In the genomic region with DNA sequence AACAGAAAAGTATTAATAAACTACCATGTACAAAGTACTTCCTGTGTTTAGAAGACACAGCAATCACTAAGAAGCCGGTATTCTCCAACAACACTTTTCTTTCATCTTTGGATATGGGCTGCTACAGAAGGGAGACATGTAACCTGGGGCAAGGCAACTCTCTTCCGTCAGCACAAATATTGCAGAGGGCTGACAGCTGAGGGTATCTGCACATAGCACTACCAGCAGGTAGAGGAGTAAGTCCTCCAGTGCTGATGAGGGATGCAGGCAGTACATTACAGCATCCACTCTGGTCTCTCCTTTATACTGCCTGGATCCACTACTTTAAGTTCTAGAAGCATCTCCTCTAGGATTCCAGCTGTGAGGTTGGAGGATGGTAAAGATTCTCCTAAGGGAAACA, we compare ENCODE assay signal across 20 cellular contexts.
"Had no signal": no experiment of that assay in that cellular context is flagged by ENCODE, and none has a peak within 500 bp of the region (broad histone marks: within the 10 kb centered on the region; RNA-seq: fewer than 3 reads in every experiment).

No MANE protein-coding gene starts in this region.

- H3K9me3 Mint-ChIP-seq: activated T-cell treated with anti-CD3 and anti-CD28 coated beads, Interleukin-2, amount 50 U/mL, for 4 hours; activated T-helper 2 cell treated with anti-CD3 and anti-CD28 coated beads, Interferon-gamma antibody, Interleukin-2, Interleukin-4, amounts not matched to agents 10 μg/mL and 5 μg/mL and 100 μg/mL, durations not matched to agents 14 hours and 24 hours and 36 hours; memory B cell had no signal

- H3K4me3 ChIP-seq: adrenal gland, ascending aorta, breast epithelium, colonic mucosa, heart left ventricle, mucosa of descending colon had no signal

- H3K4me1 Mint-ChIP-seq: memory B cell had no signal

- H3K4me1 ChIP-seq: adrenal gland, ascending aorta, breast epithelium, colonic mucosa had no signal

- H3K27ac ChIP-seq: adrenal gland, ascending aorta, breast epithelium, colonic mucosa, heart left ventricle had no signal

- H3K9me3 ChIP-seq: adrenal gland, ascending aorta, breast epithelium, colonic mucosa, mucosa of descending colon had no signal

- ATAC-seq: activated T-cell treated with anti-CD3 and anti-CD28 coated beads, Interleukin-2, amount 50 U/mL, for 4 hours; heart left ventricle; left cardiac atrium had no signal

- H3K27ac Mint-ChIP-seq: activated naive CD8-positive, alpha-beta T cell; activated T-helper 2 cell treated with anti-CD3 and anti-CD28 coated beads, Interferon-gamma antibody, Interleukin-2, Interleukin-4, amounts not matched to agents 10 μg/mL and 5 μg/mL and 100 μg/mL, durations not matched to agents 14 hours and 24 hours and 36 hours; memory B cell had no signal

- H3K36me3 ChIP-seq: adrenal gland, ascending aorta, breast epithelium, colonic mucosa, heart left ventricle had no signal

- DNase-seq: activated CD8-positive, alpha-beta memory T cell treated with anti-CD3 and anti-CD28 coated beads for 24 hours; activated CD8-positive, alpha-beta memory T cell treated with anti-CD3 and anti-CD28 coated beads, Interleukin-2, amount 50 U/mL, for 4 hours; activated naive CD4-positive, alpha-beta T cell; activated T-cell treated with anti-CD3 and anti-CD28 coated beads, Interleukin-2, amount 50 U/mL, for 4 hours; adrenal gland; colonic mucosa; heart left ventricle; islet precursor cell; left cardiac atrium; mucosa of descending colon; occipital lobe; stimulated activated CD4-positive, alpha-beta T cell treated with anti-CD3 and anti-CD28 coated beads, Interleukin-2, amount 100 ng/mL, for 48 hours; stimulated activated CD8-positive, alpha-beta memory T cell treated with anti-CD3 and anti-CD28 coated beads, Interleukin-4, amount 100 ng/mL, for 48 hours; stimulated activated naive CD4-positive, alpha-beta T cell treated with Interleukin-2 at 50 U/mL for 16 hours; T-helper 1 cell had no signal

- H3K36me3 Mint-ChIP-seq: activated naive CD8-positive, alpha-beta T cell; memory B cell had no signal

- H3K27me3 Mint-ChIP-seq: activated naive CD8-positive, alpha-beta T cell had no signal

- H3K27me3 ChIP-seq: adrenal gland, ascending aorta, breast epithelium, colonic mucosa, heart left ventricle had no signal

- H3K4me3 Mint-ChIP-seq: activated naive CD8-positive, alpha-beta T cell; activated T-cell treated with anti-CD3 and anti-CD28 coated beads, Interleukin-2, amount 50 U/mL, for 4 hours; memory B cell had no signal
